14 cellular contexts compared by ENCODE assay signal in the genomic region with DNA sequence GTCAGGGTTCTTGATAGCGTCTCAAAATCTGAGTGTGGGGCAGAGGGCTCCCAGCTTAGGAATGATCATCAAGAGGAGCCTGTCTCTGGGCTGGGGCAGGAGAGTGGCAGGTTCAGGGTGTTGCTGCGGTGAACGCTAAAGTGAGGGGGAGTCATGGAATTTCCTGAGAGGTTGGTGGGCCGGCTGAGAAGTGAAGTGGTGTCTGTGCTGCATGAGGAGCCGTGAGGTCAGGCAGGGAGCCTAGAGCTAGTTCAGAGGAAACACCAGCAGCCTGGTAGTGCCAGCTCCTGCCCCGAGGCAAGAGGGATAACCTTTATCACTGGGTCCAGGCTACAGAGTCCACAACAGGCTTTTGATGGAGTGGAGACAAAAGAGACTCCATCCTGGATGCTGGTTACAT.
"Had no signal": no experiment of that assay in that cellular context is flagged by ENCODE, and none has a peak within 500 bp of the region (broad histone marks: within the 10 kb centered on the region; RNA-seq: fewer than 3 reads in every experiment).

No MANE protein-coding gene starts in this region.

- H3K4me3 ChIP-seq: colonic mucosa, hepatocyte, neural progenitor cell, sigmoid colon, skin epidermis, tibial artery had no signal

- ATAC-seq: foreskin keratinocyte, left colon, natural killer cell had no signal

- H3K27ac ChIP-seq: colonic mucosa, foreskin keratinocyte, hepatocyte, neural progenitor cell, sigmoid colon, skin epidermis, tibial artery had no signal

- H3K9me3 Mint-ChIP-seq: mesothelial cell of epicardium, natural killer cell, neural progenitor cell had no signal

- DNase-seq: caudate nucleus; colonic mucosa; dermis blood vessel endothelial cell; foreskin keratinocyte; natural killer cell; posterior cingulate gyrus; sigmoid colon; stimulated activated naive CD4-positive, alpha-beta T cell treated with Interleukin-2 at 50 U/mL for 16 hours; tibial artery had no signal

- H3K36me3 ChIP-seq: colonic mucosa, neural progenitor cell, sigmoid colon, tibial artery had no signal

- H3K27ac Mint-ChIP-seq: mesothelial cell of epicardium, natural killer cell, neural progenitor cell had no signal

- H3K4me1 ChIP-seq: colonic mucosa, foreskin keratinocyte, neural progenitor cell, sigmoid colon, tibial artery had no signal

- H3K9me3 ChIP-seq: colonic mucosa, sigmoid colon, tibial artery had no signal

- H3K27me3 ChIP-seq: colonic mucosa, foreskin keratinocyte, hepatocyte, neural progenitor cell, sigmoid colon had no signal

- H3K4me3 Mint-ChIP-seq: mesothelial cell of epicardium, natural killer cell, neural progenitor cell had no signal

- H3K4me1 Mint-ChIP-seq: mesothelial cell of epicardium had no signal

- H3K36me3 Mint-ChIP-seq: mesothelial cell of epicardium, natural killer cell, neural progenitor cell had no signal
